In genomic region chr1:36401602-36402517, GRCh38 we compare ENCODE assay signal across 9 cellular contexts. TPM values are rescaled to one million over a fixed set of nuclear protein-coding genes. Genes with fewer than 3 reads are reported as not detected.
DNase-seq lines count a peak whose midpoint lies in the region; ATAC-seq and TF ChIP-seq lines count a peak whose summit lies in the region.
"Had no signal": no experiment of that assay in that cellular context is flagged by ENCODE, and none has a peak within 500 bp of the region (broad histone marks: within the 10 kb centered on the region; RNA-seq: fewer than 3 reads in every experiment).

No MANE protein-coding gene starts in this region.

- no peak for ATAC-seq in HG03469 (IDR thresholded peaks at IDR 0.05; ENCODE audit: unreplicated experiment)

- peaks cover 0 to under 1% of the 10 kb centered on the region in 2 donors for H3K4me1 ChIP-seq in ascending aorta
- peaks cover 20% of the 10 kb centered on the region for H3K4me1 ChIP-seq in suprapubic skin

- peaks cover 25% of the 10 kb centered on the region for H3K4me1 Mint-ChIP-seq in activated T-cell treated with anti-CD3 and anti-CD28 coated beads, Interleukin-2, amount 50 U/mL, for 24 hours (ENCODE audit: low read depth)
- H3K4me1 Mint-ChIP-seq in immature natural killer cell = peaks cover 43 to 52% of the 10 kb centered on the region in 2 donors

- no peak overlapping the region for H3K27ac Mint-ChIP-seq in activated T-cell treated with anti-CD3 and anti-CD28 coated beads, Interleukin-2, amount 50 U/mL, for 24 hours
- peak overlapping the region; percentile 95 to 98 (median 96) for H3K27ac Mint-ChIP-seq in immature natural killer cell

- no peaks in the 10 kb centered on the region for H3K27me3 Mint-ChIP-seq in activated T-cell treated with anti-CD3 and anti-CD28 coated beads, Interleukin-2, amount 50 U/mL, for 24 hours
- H3K27me3 Mint-ChIP-seq in immature natural killer cell (ENCODE audit: low read depth in 3 of 3) = peaks cover 11 to 15% (median 14%) of the 10 kb centered on the region in 3 donors

- 95% methylated on average over 6 of the region's 12 CpGs for WGBS in suprapubic skin

- no peak for DNase-seq in activated T-cell treated with anti-CD3 and anti-CD28 coated beads, Interleukin-2, amount 50 U/mL, for 24 hours
- DNase-seq in activated T-cell treated with anti-CD3 and anti-CD28 coated beads, Interleukin-2, amount 50 U/mL, for 48 hours = no peak
- DNase-seq in ascending aorta (ENCODE audit: low spot score in 2 of 2) (no peak), immature natural killer cell (no peak), suprapubic skin (ENCODE audit: low spot score in 2 of 2) (no peak), cortex of kidney (lab: John Stamatoyannopoulos, UW) (no peak), SW 1271 (lab: John Stamatoyannopoulos, UW) (no peak)
- DNase-seq: retina had no signal

- no peak for TF ChIP-seq POLR2A in suprapubic skin (IDR thresholded peaks at IDR 0.05)

- H3K27ac ChIP-seq in ascending aorta (peak overlapping the region; percentile 56 to 59), suprapubic skin (peak overlapping the region; percentile 68)

- peak overlapping the region; percentile 60 for H3K4me3 Mint-ChIP-seq in activated T-cell treated with anti-CD3 and anti-CD28 coated beads, Interleukin-2, amount 50 U/mL, for 24 hours
- peak overlapping the region; percentile 84 to 96 (median 88) for H3K4me3 Mint-ChIP-seq in immature natural killer cell

- H3K4me3 ChIP-seq in ascending aorta (peak overlapping the region in 1 of 2 donors; percentile 34), suprapubic skin (peak overlapping the region; percentile 35)

- peaks cover 10% of the 10 kb centered on the region for H3K36me3 Mint-ChIP-seq in activated T-cell treated with anti-CD3 and anti-CD28 coated beads, Interleukin-2, amount 50 U/mL, for 24 hours (ENCODE audit: low read depth)
- peaks cover 6 to 9% (median 7%) of the 10 kb centered on the region in 3 donors for H3K36me3 Mint-ChIP-seq in immature natural killer cell

- no peaks in the 10 kb centered on the region for H3K36me3 ChIP-seq in ascending aorta
- no peaks in the 10 kb centered on the region for H3K36me3 ChIP-seq in suprapubic skin

- intact Hi-C loops in ascending aorta (cut with DNase I) = no loop called here

- H3K9me3 ChIP-seq in ascending aorta (no peaks in the 10 kb centered on the region), suprapubic skin (no peaks in the 10 kb centered on the region)

- no peaks in the 10 kb centered on the region for H3K27me3 ChIP-seq in ascending aorta
- no peaks in the 10 kb centered on the region for H3K27me3 ChIP-seq in suprapubic skin

- no peak for TF ChIP-seq EP300 in suprapubic skin (IDR thresholded peaks at IDR 0.05)

- TF ChIP-seq CTCF in ascending aorta (IDR thresholded peaks at IDR 0.05) (no peak), suprapubic skin (IDR thresholded peaks at IDR 0.05) (no peak)

- H3K9me3 Mint-ChIP-seq in activated T-cell treated with anti-CD3 and anti-CD28 coated beads, Interleukin-2, amount 50 U/mL, for 24 hours = no peaks in the 10 kb centered on the region
- no peaks in the 10 kb centered on the region for H3K9me3 Mint-ChIP-seq in immature natural killer cell

RNA-seq across cellular contexts. Expression of gene LSM10, which starts 4.2 kb away (rescaled TPM):
- total RNA-seq in ascending aorta (9.8 TPM), suprapubic skin (10 to 100 TPM; 19.2 to 22.6 (median 21.4) TPM)
- 100 to 1,000 TPM; 156 to 181 (median 164) TPM for polyA plus RNA-seq in immature natural killer cell

RNA-seq across cellular contexts. Expression of gene STK40, which starts 16.1 kb away (rescaled TPM):
- total RNA-seq in ascending aorta = 77.0 TPM
- polyA plus RNA-seq in immature natural killer cell = 100 to 1,000 TPM in 1 of 3 donors, 10 to 100 TPM in 2; 43.3 to 101 (median 61.5) TPM
- total RNA-seq in suprapubic skin = 10 to 100 TPM; 29.0 to 69.5 (median 51.8) TPM

RNA-seq across cellular contexts. Expression of gene OSCP1, which starts 48.4 kb away (rescaled TPM):
- 10.6 TPM for total RNA-seq in ascending aorta
- 1 to 10 TPM in 1 of 3 donors, not detected in 2; 2.7 TPM for polyA plus RNA-seq in immature natural killer cell
- 10 to 100 TPM in 2 of 4 donors, 1 to 10 TPM in 2; 3.8 to 15.4 (median 7.9) TPM for total RNA-seq in suprapubic skin
